8 cellular contexts compared by ENCODE assay signal in the genomic region with DNA sequence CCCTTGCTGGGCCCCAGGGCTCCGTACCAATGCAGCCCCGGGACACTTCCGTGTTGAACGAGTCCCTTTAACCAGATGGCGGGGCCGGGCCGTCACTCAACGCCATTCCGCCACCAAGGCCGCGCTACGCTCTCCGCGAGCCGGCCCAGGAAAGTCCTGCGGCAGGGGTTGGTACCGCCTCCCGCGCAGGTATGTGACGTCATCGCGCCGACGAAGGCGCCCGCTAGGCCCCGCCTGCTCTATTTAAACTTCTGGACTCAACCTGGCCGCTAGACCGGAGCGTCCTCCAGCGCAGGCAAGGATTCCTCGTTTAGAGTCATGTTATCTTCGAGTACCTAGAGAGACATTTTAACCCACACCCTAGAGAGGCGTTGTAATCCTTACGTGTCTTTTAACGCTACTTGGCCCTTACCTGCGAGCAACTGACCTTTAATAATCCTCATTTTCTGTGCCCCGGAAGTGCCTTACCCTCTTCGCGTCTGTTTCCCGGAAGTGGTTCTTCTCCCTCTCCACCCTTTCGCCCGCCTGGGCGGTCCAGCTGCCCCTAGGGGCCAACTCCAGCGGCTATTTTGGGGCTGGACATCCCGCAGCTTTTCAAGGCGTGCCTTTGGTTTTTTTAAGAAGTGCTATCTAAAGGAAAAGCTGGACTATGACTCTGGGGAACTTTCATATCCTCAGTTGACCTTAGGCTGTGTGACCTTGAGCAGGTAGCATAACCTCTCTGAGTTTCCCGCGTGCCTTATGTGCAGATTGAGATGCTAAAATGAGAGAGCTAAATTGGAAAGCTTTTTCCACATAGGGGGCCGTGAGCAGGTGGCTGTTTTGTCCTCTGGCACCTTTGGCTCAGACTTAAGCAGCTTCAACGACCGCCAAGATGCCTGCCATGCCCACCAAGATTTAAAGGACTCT. TPM values are rescaled to one million over a fixed set of nuclear protein-coding genes. Genes with fewer than 3 reads are reported as not detected.
DNase-seq lines count a peak whose midpoint lies in the region; ATAC-seq lines count a peak whose summit lies in the region.

A gene with protein sequence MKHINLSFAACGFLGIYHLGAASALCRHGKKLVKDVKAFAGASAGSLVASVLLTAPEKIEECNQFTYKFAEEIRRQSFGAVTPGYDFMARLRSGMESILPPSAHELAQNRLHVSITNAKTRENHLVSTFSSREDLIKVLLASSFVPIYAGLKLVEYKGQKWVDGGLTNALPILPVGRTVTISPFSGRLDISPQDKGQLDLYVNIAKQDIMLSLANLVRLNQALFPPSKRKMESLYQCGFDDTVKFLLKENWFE (minus strand): TSS at position 155 of the 909 bp plus-strand sequence. CDS start 1,294 bp downstream, outside the sequence.

- ATAC-seq in GM18498 (IDR thresholded peaks at IDR 0.05; ENCODE audit: unreplicated experiment) (peak; percentile 93), HG02884 (IDR thresholded peaks at IDR 0.05; ENCODE audit: unreplicated experiment) (peak; percentile 86)

- DNase-seq in NCI-H460 (ENCODE audit: extremely low read depth, low read depth) (peak; percentile 76), medulla oblongata (ENCODE audit: extremely low spot score) (peak; percentile 53), NCI-H69 (lab: John Stamatoyannopoulos, UW) (no peak)
- DNase-seq in activated CD8-positive, alpha-beta memory T cell treated with anti-CD3 and anti-CD28 coated beads for 24 hours, result peak; percentile 96
- peak; percentile 60 to 76 (median 72) for DNase-seq in effector memory CD4-positive, alpha-beta T cell
- peak; percentile 59 to 78 (median 63) for DNase-seq in stimulated activated CD4-positive, alpha-beta T cell treated with anti-CD3 and anti-CD28 coated beads, TNF-alpha, amount 100 ng/mL, for 48 hours (ENCODE audit: low read depth in 3 of 3)

- H3K9me3 ChIP-seq in effector memory CD4-positive, alpha-beta T cell (ENCODE audit: control insufficient read depth, low read length), result no peaks in the 10 kb centered on the region

- peak within 1 kb of the TSS; percentile 67 for H3K27ac ChIP-seq in effector memory CD4-positive, alpha-beta T cell (ENCODE audit: insufficient read depth, low read length, poor library complexity, severe bottlenecking)

- H3K4me3 ChIP-seq in effector memory CD4-positive, alpha-beta T cell (ENCODE audit: insufficient read depth, low read depth, low read length, poor library complexity, severe bottlenecking), result peak within 1 kb of the TSS; percentile 55

- H3K36me3 ChIP-seq in effector memory CD4-positive, alpha-beta T cell (ENCODE audit: control insufficient read depth, insufficient read depth, low read length), result no peaks in the 10 kb centered on the region

- no peaks in the 10 kb centered on the region for H3K27me3 ChIP-seq in effector memory CD4-positive, alpha-beta T cell (replicated peaks; ENCODE audit: control insufficient read depth, insufficient read depth, low read length, poor library complexity, severe bottlenecking)

- peaks cover 5% of the 10 kb centered on the region for H3K4me1 ChIP-seq in effector memory CD4-positive, alpha-beta T cell (ENCODE audit: control insufficient read depth, insufficient read depth, low read length, poor library complexity, severe bottlenecking)

RNA-seq across cellular contexts. Expression of the gene that starts here (rescaled TPM):
- 23.4 and 28.1 TPM in 2 replicates for total RNA-seq in NCI-H460 (2014; rRNA removed; shearing (Covaris generic))
- polyA plus RNA-seq in NCI-H460 (2014; cell fraction: nucleus; rRNA removed), result 7.1 and 10.3 TPM in 2 replicates
